In the genomic region with DNA sequence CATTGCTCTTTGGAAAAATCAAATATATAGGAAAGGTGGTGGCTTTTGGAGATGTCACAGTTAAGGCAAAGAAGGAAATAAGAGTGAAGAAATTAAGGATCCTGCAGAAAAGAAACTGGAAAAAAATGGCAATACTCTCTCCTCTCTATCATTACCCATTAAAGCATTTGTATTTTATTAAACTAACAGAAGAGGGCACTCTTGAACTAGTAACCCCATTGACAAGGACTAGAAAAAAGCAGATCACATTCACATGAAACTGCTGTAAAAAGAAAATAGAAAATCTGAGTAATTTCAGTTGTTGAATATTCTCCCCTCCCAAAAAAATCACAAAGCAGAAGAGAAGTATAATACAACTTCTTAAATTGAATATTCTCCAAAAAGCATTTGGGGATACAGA, we compare ENCODE assay signal across 10 cellular contexts.
DNase-seq lines count a peak whose midpoint lies in the region; ATAC-seq lines count a peak whose summit lies in the region.
"Had no signal": no experiment of that assay in that cellular context is flagged by ENCODE, and none has a peak within 500 bp of the region (broad histone marks: within the 10 kb centered on the region; RNA-seq: fewer than 3 reads in every experiment).

No MANE protein-coding gene starts in this region.

- H3K4me3 ChIP-seq in H7 (ENCODE audit: insufficient read depth, low read depth, low read length), result no peak overlapping the region

- H3K36me3 ChIP-seq in H7 (replicated peaks; ENCODE audit: control insufficient read depth, insufficient read depth, low read length), result no peaks in the 10 kb centered on the region

- ATAC-seq in esophagus mucosa (peak; percentile 50), HG02588 (IDR thresholded peaks at IDR 0.05; ENCODE audit: unreplicated experiment) (no peak), HG03520 (IDR thresholded peaks at IDR 0.05; ENCODE audit: unreplicated experiment) (no peak)

- DNase-seq in AG08396 (ENCODE audit: low spot score) (peak; percentile 2), H7 (peak; percentile 19), NOMO-1 treated with DMSO at 0.1 percent for 48 hours (lab: John Stamatoyannopoulos, UW; ENCODE audit: unreplicated experiment) (peak; percentile 57), COR-L47 (lab: John Stamatoyannopoulos, UW) (no peak)
- no peak for DNase-seq in activated CD4-positive, CD25-positive, alpha-beta regulatory T cell treated with anti-CD3 and anti-CD28 coated beads, Interleukin-2, amount 50 U/mL, for 72 hours
- DNase-seq: activated CD4-positive, alpha-beta T cell treated with anti-CD3 and anti-CD28 coated beads, Interleukin-2, amount 10 ng/mL, durations not matched to agents 7 days and 5 days; DMS79 treated with DMSO at 0.1 percent for 48 hours had no signal

- no peaks in the 10 kb centered on the region for H3K27me3 ChIP-seq in H7 (ENCODE audit: control insufficient read depth, insufficient read depth, low read length)

Comparison
In these comparisons a context has a peak if more than half of its experiments do, and no peak if none do; other contexts are left out.
1. DNase-seq: peak in AG08396 (single experiment), H7 (single experiment) and NOMO-1 treated with DMSO at 0.1 percent for 48 hours (single experiment); none in COR-L47 (single experiment) and activated CD4-positive, CD25-positive, alpha-beta regulatory T cell treated with anti-CD3 and anti-CD28 coated beads, Interleukin-2, amount 50 U/mL, for 72 hours (single experiment).